In genomic region chr9:94142353-94142752, GRCh38 we compare ENCODE assay signal across 23 cellular contexts. TPM values are rescaled to one million over a fixed set of nuclear protein-coding genes. Genes with fewer than 3 reads are reported as not detected.
DNase-seq lines count a peak whose midpoint lies in the region; ATAC-seq, FAIRE-seq and TF ChIP-seq lines count a peak whose summit lies in the region.
"Had no signal": no experiment of that assay in that cellular context is flagged by ENCODE, and none has a peak within 500 bp of the region (broad histone marks: within the 10 kb centered on the region; RNA-seq: fewer than 3 reads in every experiment).

No MANE protein-coding gene starts in this region.

- H3K27ac ChIP-seq in left ventricle myocardium inferior (replicated peaks) (peak overlapping the region; percentile 90), right cardiac atrium (ENCODE audit: low read length) (no peak overlapping the region), keratinocyte (ENCODE audit: control insufficient read depth, insufficient read depth, low read length) (no peak overlapping the region), sigmoid colon (peak overlapping the region in 3 of 4 donors; percentile 83 to 89 (median 87))
- H3K27ac ChIP-seq: C4-2B, Peyer's patch had no signal

- H3K27me3 ChIP-seq in left ventricle myocardium inferior (ENCODE audit: low read depth) = no peaks in the 10 kb centered on the region
- H3K27me3 ChIP-seq in right cardiac atrium (ENCODE audit: control insufficient read depth, insufficient read depth) = no peaks in the 10 kb centered on the region
- H3K27me3 ChIP-seq in keratinocyte (ENCODE audit: control insufficient read depth, extremely low read depth, insufficient read depth, low read length) = no peaks in the 10 kb centered on the region
- no peaks in the 10 kb centered on the region for H3K27me3 ChIP-seq in sigmoid colon
- H3K27me3 ChIP-seq: Peyer's patch had no signal

- DNase-seq in left ventricle myocardium inferior (no peak), right cardiac atrium (no peak), keratinocyte (ENCODE audit: low read depth, low spot score) (no peak), sigmoid colon (no peak), OCI-M1 (lab: John Stamatoyannopoulos, UW) (no peak)
- no peak for DNase-seq in activated naive CD4-positive, alpha-beta T cell treated with anti-CD3 and anti-CD28 coated beads, Interleukin-2, amount 50 U/mL, for 16 hours
- DNase-seq in stimulated activated CD4-positive, alpha-beta T cell treated with anti-CD3 and anti-CD28 coated beads, Interleukin-4, amount 100 ng/mL, for 24 hours = no peak
- DNase-seq: CD8-positive, alpha-beta memory T cell; GOT3; HCEC 1CT; KG1; NCI-H1105; NCI-H146; NCI-H2029; NCI-H226; NCI-H510A treated with DMSO at 0.1 percent for 48 hours; NCI-H774; NK-92 treated with Interleukin-12 subunit alpha and Interleukin-12 subunit beta, amount 100 ng/mL, for 24 hours; Peyer's patch had no signal

- H3K36me3 ChIP-seq in left ventricle myocardium inferior = no peaks in the 10 kb centered on the region
- no peaks in the 10 kb centered on the region for H3K36me3 ChIP-seq in keratinocyte (ENCODE audit: control insufficient read depth in 2 of 2, extremely low read depth in 1 of 2, insufficient read depth in 2 of 2, low read length in 2 of 2)
- no peaks in the 10 kb centered on the region for H3K36me3 ChIP-seq in sigmoid colon
- H3K36me3 ChIP-seq: Peyer's patch had no signal

- TF ChIP-seq POLR2A in sigmoid colon (IDR thresholded peaks at IDR 0.05) = no peak

- TF ChIP-seq EP300 in sigmoid colon (IDR thresholded peaks at IDR 0.05) = no peak

- H3K9me1 ChIP-seq in keratinocyte (ENCODE audit: control insufficient read depth, extremely low read depth, insufficient read depth, low read length) = no peaks in the 10 kb centered on the region

- no peaks in the 10 kb centered on the region for H3K79me2 ChIP-seq in keratinocyte (ENCODE audit: control insufficient read depth, insufficient read depth, low read length)

- no peak for ATAC-seq in right cardiac atrium
- ATAC-seq: Right ventricle myocardium inferior had no signal

- 96% methylated on average over 5 of the region's 5 CpGs for WGBS in right cardiac atrium
- WGBS in sigmoid colon, 2 donors = 90 to 92% methylated on average over 5 of the region's 5 CpGs

- H3K9me3 ChIP-seq in left ventricle myocardium inferior (replicated peaks) (no peaks in the 10 kb centered on the region), right cardiac atrium (ENCODE audit: control insufficient read depth, low read length) (no peaks in the 10 kb centered on the region), keratinocyte (ENCODE audit: control insufficient read depth, low read depth, low read length) (no peaks in the 10 kb centered on the region), sigmoid colon (no peaks in the 10 kb centered on the region)
- H3K9me3 ChIP-seq: Peyer's patch had no signal

- H3K4me2 ChIP-seq in keratinocyte (ENCODE audit: control insufficient read depth, extremely low read depth, insufficient read depth, low read depth, low read length) = peak overlapping the region; percentile 32

- H2AFZ ChIP-seq in keratinocyte (ENCODE audit: control insufficient read depth, low read length) = no peak overlapping the region

- peaks cover 31% of the 10 kb centered on the region for H3K4me1 ChIP-seq in left ventricle myocardium inferior
- peaks cover 17% of the 10 kb centered on the region for H3K4me1 ChIP-seq in right cardiac atrium (ENCODE audit: control insufficient read depth, insufficient read depth, low read length)
- peaks cover 35% of the 10 kb centered on the region for H3K4me1 ChIP-seq in keratinocyte (ENCODE audit: control insufficient read depth, extremely low read depth, insufficient read depth, low read length)
- peaks cover 0 to 60% (median 53%) of the 10 kb centered on the region in 4 donors for H3K4me1 ChIP-seq in sigmoid colon

- dilution Hi-C loops in keratinocyte (cut with MboI; ENCODE audit: extremely low pct_ligation_motif_present, low sequenced_read_pairs) = no loop called here

- intact Hi-C loops in left ventricle myocardium inferior (cut with micrococcal nuclease) = no loop called here
- intact Hi-C loops in right cardiac atrium (cut with DNase I) = no loop called here
- intact Hi-C loops in sigmoid colon (cut with DNase I) = no loop called here

- TF ChIP-seq CTCF in left ventricle myocardium inferior (IDR thresholded peaks at IDR 0.05; ENCODE audit: borderline replicate concordance) = no peak
- no peak for TF ChIP-seq CTCF in keratinocyte (optimal IDR thresholded peaks at IDR 0.05 in 1 of 3, IDR thresholded peaks at IDR 0.05 in 1 of 3, conservative IDR thresholded peaks at IDR 0.05 in 1 of 3; ENCODE audit: extremely low read depth in 1 of 3, insufficient read depth in 2 of 3, low read length in 3 of 3)
- TF ChIP-seq CTCF in sigmoid colon (IDR thresholded peaks at IDR 0.05) = no peak

- no peak for FAIRE-seq in keratinocyte (lab: Jason Lieb, UNC)
- FAIRE-seq: G401.6, GM18507 had no signal

- H3K4me3 ChIP-seq in left ventricle myocardium inferior (no peak overlapping the region), right cardiac atrium (ENCODE audit: low read length) (no peak overlapping the region), keratinocyte (ENCODE audit: control insufficient read depth in 2 of 3, extremely low read depth in 1 of 3, insufficient read depth in 2 of 3, low read depth in 1 of 3, low read length in 3 of 3) (no peak overlapping the region), sigmoid colon (no peak overlapping the region)
- H3K4me3 ChIP-seq: Peyer's patch had no signal

- H3K9ac ChIP-seq in keratinocyte (ENCODE audit: control insufficient read depth, extremely low read depth, insufficient read depth, low read length) = no peak overlapping the region

- no peaks in the 10 kb centered on the region for H4K20me1 ChIP-seq in keratinocyte (ENCODE audit: control insufficient read depth, extremely low read depth, insufficient read depth, low read length)

RNA-seq across cellular contexts. Expression of gene PTPDC1, which starts 58.1 kb away (rescaled TPM):
- total RNA-seq in left ventricle myocardium inferior = 7.9 TPM
- 10 to 100 TPM in 3 of 4 donors, 1 to 10 TPM in 1; 8.4 to 13.8 (median 11.4) TPM for total RNA-seq in right cardiac atrium
- polyA plus RNA-seq in right cardiac atrium = 6.1 TPM
- polyA plus RNA-seq in keratinocyte = 4.4 to 8.2 TPM (median 7.5 TPM) in 3 replicates
- 3.0 TPM for polyA plus RNA-seq in keratinocyte (2011; ENCODE audit: low read depth)
- polyA plus RNA-seq in keratinocyte (2011; cell fraction: cytosol; rRNA removed) = 2.1 and 3.2 TPM in 2 replicates
- polyA plus RNA-seq in keratinocyte (2011; cell fraction: nucleus; rRNA removed) = 23.1 and 25.3 TPM in 2 replicates
- 2.8 and 3.3 TPM in 2 replicates for polyA plus RNA-seq in keratinocyte (2012; ENCODE audit: low replicate concordance)
- 2.9 to 12.6 TPM (median 7.7 TPM) in 3 replicates for polyA minus RNA-seq in keratinocyte
- 4.4 TPM for polyA minus RNA-seq in keratinocyte (2011; cell fraction: cytosol; rRNA and poly(A)+ RNA removed)
- 13.3 and 21.6 TPM in 2 replicates for polyA minus RNA-seq in keratinocyte (2011; cell fraction: nucleus; rRNA and poly(A)+ RNA removed)
- total RNA-seq in sigmoid colon = 10 to 100 TPM; 12.0 to 16.3 (median 13.8) TPM
- polyA plus RNA-seq in sigmoid colon = 1 to 10 TPM; 2.1 to 2.5 (median 2.4) TPM

Comparison
In these comparisons a context has a peak if more than half of its experiments do, and no peak if none do; other contexts are left out.
1. H3K27ac ChIP-seq: peak in left ventricle myocardium inferior (single experiment) and sigmoid colon (3 of 4); none in right cardiac atrium (single experiment) and keratinocyte (single experiment).